In the genomic region with DNA sequence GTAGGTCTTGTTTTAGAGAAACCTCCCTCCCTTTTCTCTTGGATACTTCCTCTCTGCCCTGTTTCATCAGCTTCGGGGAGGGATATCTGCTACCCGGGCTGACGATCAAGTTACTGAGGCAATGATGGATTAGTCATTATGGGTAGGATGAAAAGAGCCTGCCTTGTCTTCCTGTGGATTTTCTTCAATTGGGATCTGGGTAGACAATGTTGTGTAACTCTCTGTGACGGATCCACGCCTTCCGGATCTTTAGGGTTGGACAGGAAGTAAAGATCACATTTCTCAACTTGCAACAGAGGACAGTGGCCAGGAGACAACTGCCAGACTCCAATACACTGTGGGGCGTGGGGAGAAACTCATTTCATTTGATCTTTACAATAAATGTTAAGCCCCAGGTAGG, we compare ENCODE assay signal across 1 cellular context.
TF ChIP-seq lines count a peak whose summit lies in the region.

No MANE protein-coding gene starts in this region.

TF ChIP-seq in HepG2, 621 proteins besides CTCF, POLR2A, EP300 and RAD21 (continued from another document and continues in another):
- TF ChIP-seq, protein P1, sequence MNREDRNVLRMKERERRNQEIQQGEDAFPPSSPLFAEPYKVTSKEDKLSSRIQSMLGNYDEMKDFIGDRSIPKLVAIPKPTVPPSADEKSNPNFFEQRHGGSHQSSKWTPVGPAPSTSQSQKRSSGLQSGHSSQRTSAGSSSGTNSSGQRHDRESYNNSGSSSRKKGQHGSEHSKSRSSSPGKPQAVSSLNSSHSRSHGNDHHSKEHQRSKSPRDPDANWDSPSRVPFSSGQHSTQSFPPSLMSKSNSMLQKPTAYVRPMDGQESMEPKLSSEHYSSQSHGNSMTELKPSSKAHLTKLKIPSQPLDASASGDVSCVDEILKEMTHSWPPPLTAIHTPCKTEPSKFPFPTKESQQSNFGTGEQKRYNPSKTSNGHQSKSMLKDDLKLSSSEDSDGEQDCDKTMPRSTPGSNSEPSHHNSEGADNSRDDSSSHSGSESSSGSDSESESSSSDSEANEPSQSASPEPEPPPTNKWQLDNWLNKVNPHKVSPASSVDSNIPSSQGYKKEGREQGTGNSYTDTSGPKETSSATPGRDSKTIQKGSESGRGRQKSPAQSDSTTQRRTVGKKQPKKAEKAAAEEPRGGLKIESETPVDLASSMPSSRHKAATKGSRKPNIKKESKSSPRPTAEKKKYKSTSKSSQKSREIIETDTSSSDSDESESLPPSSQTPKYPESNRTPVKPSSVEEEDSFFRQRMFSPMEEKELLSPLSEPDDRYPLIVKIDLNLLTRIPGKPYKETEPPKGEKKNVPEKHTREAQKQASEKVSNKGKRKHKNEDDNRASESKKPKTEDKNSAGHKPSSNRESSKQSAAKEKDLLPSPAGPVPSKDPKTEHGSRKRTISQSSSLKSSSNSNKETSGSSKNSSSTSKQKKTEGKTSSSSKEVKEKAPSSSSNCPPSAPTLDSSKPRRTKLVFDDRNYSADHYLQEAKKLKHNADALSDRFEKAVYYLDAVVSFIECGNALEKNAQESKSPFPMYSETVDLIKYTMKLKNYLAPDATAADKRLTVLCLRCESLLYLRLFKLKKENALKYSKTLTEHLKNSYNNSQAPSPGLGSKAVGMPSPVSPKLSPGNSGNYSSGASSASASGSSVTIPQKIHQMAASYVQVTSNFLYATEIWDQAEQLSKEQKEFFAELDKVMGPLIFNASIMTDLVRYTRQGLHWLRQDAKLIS (CRISPR knock-in tag; IDR thresholded peaks at IDR 0.05) = no peak
- TF ChIP-seq JUN (CRISPR knock-in tag; IDR thresholded peaks at IDR 0.05) (no peak), SAP130 (CRISPR knock-in tag; IDR thresholded peaks at IDR 0.05; ENCODE audit: low read depth) (peak; percentile 75), U2AF1 (optimal IDR thresholded peaks at IDR 0.05; ENCODE audit: low read depth, low read length) (no peak), NFIC (IDR thresholded peaks at IDR 0.05; ENCODE audit: low read length) (0 out of 2 replicates have a peak, but pooled peaks have one; percentile 36), ZNF878 (CRISPR knock-in tag; IDR thresholded peaks at IDR 0.05) (no peak), XRCC5 (optimal IDR thresholded peaks at IDR 0.05; ENCODE audit: low read length) (no peak), ZNF264 (CRISPR knock-in tag; IDR thresholded peaks at IDR 0.05) (no peak), ZNF282 (IDR thresholded peaks at IDR 0.05; ENCODE audit: partially characterized antibody) (no peak), KDM6A (CRISPR knock-in tag; IDR thresholded peaks at IDR 0.05; ENCODE audit: low read depth) (no peak), GATAD2A (CRISPR knock-in tag; IDR thresholded peaks at IDR 0.05) (peak; percentile 93), GABPA (IDR thresholded peaks at IDR 0.05; ENCODE audit: low read depth, low read length) (peak; percentile 30; the same call in 1 of the 2 replicates), GABPA (CRISPR knock-in tag; IDR thresholded peaks at IDR 0.05; ENCODE audit: low read depth) (peak; percentile 85), ZNF720 (CRISPR knock-in tag; IDR thresholded peaks at IDR 0.05) (no peak), SRF (IDR thresholded peaks at IDR 0.05; ENCODE audit: low read depth, low read length) (no peak), NR3C1 (CRISPR knock-in tag; IDR thresholded peaks at IDR 0.05) (no peak), ZNF776 (CRISPR knock-in tag; IDR thresholded peaks at IDR 0.05) (no peak), ZNF12 (CRISPR knock-in tag; IDR thresholded peaks at IDR 0.05) (no peak), ZNF367 (CRISPR knock-in tag; IDR thresholded peaks at IDR 0.05; ENCODE audit: borderline replicate concordance) (no peak), ZNF225 (CRISPR knock-in tag; IDR thresholded peaks at IDR 0.05) (no peak), NR2F6 (IDR thresholded peaks at IDR 0.05) (no peak), NR2F6 (CRISPR knock-in tag; IDR thresholded peaks at IDR 0.05) (peak; percentile 48; the same call in 1 of the 2 replicates), ZMAT3 (CRISPR knock-in tag; conservative IDR thresholded peaks at IDR 0.05) (no peak), ZNF775 (CRISPR knock-in tag; IDR thresholded peaks at IDR 0.05; ENCODE audit: borderline replicate concordance) (no peak), ZNF451 (CRISPR knock-in tag; IDR thresholded peaks at IDR 0.05) (no peak), NFE2 (CRISPR knock-in tag; IDR thresholded peaks at IDR 0.05) (no peak), MAF1 (CRISPR knock-in tag; IDR thresholded peaks at IDR 0.05; ENCODE audit: borderline replicate concordance) (no peak), ZNF629 (CRISPR knock-in tag; conservative IDR thresholded peaks at IDR 0.05) (0 out of 2 replicates have a peak, but pooled peaks have one; percentile 15), ZNF292 (CRISPR knock-in tag; IDR thresholded peaks at IDR 0.05; ENCODE audit: borderline replicate concordance, low read depth) (no peak), ESRRA (CRISPR knock-in tag; IDR thresholded peaks at IDR 0.05; ENCODE audit: low read depth) (no peak), BRCA1 (CRISPR knock-in tag; IDR thresholded peaks at IDR 0.05) (no peak), RBM39 (IDR thresholded peaks at IDR 0.05; ENCODE audit: low read depth, low read length, poor library complexity, severe bottlenecking) (no peak), KAT7 (CRISPR knock-in tag; IDR thresholded peaks at IDR 0.05; ENCODE audit: borderline replicate concordance) (no peak), HDAC6 (IDR thresholded peaks at IDR 0.05; ENCODE audit: low read depth, low read length) (no peak), SP1 (IDR thresholded peaks at IDR 0.05) (no peak), SP1 (CRISPR knock-in tag; IDR thresholded peaks at IDR 0.05) (no peak), EHMT2 (IDR thresholded peaks at IDR 0.05; ENCODE audit: borderline replicate concordance, low read depth, low read length) (no peak), SCMH1 (CRISPR knock-in tag; IDR thresholded peaks at IDR 0.05; ENCODE audit: borderline replicate concordance) (no peak), ZNF17 (CRISPR knock-in tag; IDR thresholded peaks at IDR 0.05) (no peak), MIER2 (CRISPR knock-in tag; IDR thresholded peaks at IDR 0.05) (no peak; the same call in 1 of the 2 replicates), NCOA2 (CRISPR knock-in tag; IDR thresholded peaks at IDR 0.05) (peak; percentile 55), WIZ (CRISPR knock-in tag; IDR thresholded peaks at IDR 0.05) (no peak), ZNF33B (CRISPR knock-in tag; IDR thresholded peaks at IDR 0.05) (no peak), ZNF160 (CRISPR knock-in tag; IDR thresholded peaks at IDR 0.05) (no peak), ASH2L (IDR thresholded peaks at IDR 0.05; ENCODE audit: insufficient read length, low read depth, low read length) (no peak), SP4 (CRISPR knock-in tag; IDR thresholded peaks at IDR 0.05) (no peak), ISX (CRISPR knock-in tag; conservative IDR thresholded peaks at IDR 0.05) (no peak), ZNF143 (CRISPR knock-in tag; IDR thresholded peaks at IDR 0.05) (no peak), NRL (CRISPR knock-in tag; IDR thresholded peaks at IDR 0.05; ENCODE audit: borderline replicate concordance) (no peak), RNF2 (conservative IDR thresholded peaks at IDR 0.05; ENCODE audit: low read depth) (no peak), CHD2 (IDR thresholded peaks at IDR 0.05; ENCODE audit: low read depth, low read length) (no peak), NFYB (CRISPR knock-in tag; IDR thresholded peaks at IDR 0.05) (no peak), HNRNPL (IDR thresholded peaks at IDR 0.05; ENCODE audit: low read depth, low read length) (no peak)
- TF ChIP-seq, protein P2, sequence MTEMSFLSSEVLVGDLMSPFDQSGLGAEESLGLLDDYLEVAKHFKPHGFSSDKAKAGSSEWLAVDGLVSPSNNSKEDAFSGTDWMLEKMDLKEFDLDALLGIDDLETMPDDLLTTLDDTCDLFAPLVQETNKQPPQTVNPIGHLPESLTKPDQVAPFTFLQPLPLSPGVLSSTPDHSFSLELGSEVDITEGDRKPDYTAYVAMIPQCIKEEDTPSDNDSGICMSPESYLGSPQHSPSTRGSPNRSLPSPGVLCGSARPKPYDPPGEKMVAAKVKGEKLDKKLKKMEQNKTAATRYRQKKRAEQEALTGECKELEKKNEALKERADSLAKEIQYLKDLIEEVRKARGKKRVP (CRISPR knock-in tag; IDR thresholded peaks at IDR 0.05) = peak in 1 of 2 experiments; percentile 96; a peak in 2 of 4 replicates
- TF ChIP-seq, protein P3, sequence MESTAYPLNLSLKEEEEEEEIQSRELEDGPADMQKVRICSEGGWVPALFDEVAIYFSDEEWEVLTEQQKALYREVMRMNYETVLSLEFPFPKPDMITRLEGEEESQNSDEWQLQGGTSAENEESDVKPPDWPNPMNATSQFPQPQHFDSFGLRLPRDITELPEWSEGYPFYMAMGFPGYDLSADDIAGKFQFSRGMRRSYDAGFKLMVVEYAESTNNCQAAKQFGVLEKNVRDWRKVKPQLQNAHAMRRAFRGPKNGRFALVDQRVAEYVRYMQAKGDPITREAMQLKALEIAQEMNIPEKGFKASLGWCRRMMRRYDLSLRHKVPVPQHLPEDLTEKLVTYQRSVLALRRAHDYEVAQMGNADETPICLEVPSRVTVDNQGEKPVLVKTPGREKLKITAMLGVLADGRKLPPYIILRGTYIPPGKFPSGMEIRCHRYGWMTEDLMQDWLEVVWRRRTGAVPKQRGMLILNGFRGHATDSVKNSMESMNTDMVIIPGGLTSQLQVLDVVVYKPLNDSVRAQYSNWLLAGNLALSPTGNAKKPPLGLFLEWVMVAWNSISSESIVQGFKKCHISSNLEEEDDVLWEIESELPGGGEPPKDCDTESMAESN (CRISPR knock-in tag; conservative IDR thresholded peaks at IDR 0.05) = no peak
- TF ChIP-seq, protein P4, sequence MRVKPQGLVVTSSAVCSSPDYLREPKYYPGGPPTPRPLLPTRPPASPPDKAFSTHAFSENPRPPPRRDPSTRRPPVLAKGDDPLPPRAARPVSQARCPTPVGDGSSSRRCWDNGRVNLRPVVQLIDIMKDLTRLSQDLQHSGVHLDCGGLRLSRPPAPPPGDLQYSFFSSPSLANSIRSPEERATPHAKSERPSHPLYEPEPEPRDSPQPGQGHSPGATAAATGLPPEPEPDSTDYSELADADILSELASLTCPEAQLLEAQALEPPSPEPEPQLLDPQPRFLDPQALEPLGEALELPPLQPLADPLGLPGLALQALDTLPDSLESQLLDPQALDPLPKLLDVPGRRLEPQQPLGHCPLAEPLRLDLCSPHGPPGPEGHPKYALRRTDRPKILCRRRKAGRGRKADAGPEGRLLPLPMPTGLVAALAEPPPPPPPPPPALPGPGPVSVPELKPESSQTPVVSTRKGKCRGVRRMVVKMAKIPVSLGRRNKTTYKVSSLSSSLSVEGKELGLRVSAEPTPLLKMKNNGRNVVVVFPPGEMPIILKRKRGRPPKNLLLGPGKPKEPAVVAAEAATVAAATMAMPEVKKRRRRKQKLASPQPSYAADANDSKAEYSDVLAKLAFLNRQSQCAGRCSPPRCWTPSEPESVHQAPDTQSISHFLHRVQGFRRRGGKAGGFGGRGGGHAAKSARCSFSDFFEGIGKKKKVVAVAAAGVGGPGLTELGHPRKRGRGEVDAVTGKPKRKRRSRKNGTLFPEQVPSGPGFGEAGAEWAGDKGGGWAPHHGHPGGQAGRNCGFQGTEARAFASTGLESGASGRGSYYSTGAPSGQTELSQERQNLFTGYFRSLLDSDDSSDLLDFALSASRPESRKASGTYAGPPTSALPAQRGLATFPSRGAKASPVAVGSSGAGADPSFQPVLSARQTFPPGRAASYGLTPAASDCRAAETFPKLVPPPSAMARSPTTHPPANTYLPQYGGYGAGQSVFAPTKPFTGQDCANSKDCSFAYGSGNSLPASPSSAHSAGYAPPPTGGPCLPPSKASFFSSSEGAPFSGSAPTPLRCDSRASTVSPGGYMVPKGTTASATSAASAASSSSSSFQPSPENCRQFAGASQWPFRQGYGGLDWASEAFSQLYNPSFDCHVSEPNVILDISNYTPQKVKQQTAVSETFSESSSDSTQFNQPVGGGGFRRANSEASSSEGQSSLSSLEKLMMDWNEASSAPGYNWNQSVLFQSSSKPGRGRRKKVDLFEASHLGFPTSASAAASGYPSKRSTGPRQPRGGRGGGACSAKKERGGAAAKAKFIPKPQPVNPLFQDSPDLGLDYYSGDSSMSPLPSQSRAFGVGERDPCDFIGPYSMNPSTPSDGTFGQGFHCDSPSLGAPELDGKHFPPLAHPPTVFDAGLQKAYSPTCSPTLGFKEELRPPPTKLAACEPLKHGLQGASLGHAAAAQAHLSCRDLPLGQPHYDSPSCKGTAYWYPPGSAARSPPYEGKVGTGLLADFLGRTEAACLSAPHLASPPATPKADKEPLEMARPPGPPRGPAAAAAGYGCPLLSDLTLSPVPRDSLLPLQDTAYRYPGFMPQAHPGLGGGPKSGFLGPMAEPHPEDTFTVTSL (CRISPR knock-in tag; IDR thresholded peaks at IDR 0.05; ENCODE audit: borderline replicate concordance) = 0 out of 2 replicates have a peak, but pooled peaks have one; percentile 21
- TF ChIP-seq, protein P5, sequence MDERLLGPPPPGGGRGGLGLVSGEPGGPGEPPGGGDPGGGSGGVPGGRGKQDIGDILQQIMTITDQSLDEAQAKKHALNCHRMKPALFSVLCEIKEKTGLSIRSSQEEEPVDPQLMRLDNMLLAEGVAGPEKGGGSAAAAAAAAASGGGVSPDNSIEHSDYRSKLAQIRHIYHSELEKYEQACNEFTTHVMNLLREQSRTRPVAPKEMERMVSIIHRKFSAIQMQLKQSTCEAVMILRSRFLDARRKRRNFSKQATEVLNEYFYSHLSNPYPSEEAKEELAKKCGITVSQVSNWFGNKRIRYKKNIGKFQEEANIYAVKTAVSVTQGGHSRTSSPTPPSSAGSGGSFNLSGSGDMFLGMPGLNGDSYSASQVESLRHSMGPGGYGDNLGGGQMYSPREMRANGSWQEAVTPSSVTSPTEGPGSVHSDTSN (CRISPR knock-in tag; IDR thresholded peaks at IDR 0.05) = no peak
- TF ChIP-seq, protein P6, sequence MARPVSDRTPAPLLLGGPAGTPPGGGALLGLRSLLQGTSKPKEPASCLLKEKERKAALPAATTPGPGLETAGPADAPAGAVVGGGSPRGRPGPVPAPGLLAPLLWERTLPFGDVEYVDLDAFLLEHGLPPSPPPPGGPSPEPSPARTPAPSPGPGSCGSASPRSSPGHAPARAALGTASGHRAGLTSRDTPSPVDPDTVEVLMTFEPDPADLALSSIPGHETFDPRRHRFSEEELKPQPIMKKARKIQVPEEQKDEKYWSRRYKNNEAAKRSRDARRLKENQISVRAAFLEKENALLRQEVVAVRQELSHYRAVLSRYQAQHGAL (CRISPR knock-in tag; IDR thresholded peaks at IDR 0.05; ENCODE audit: not compliant biosample characterization) = no peak
- TF ChIP-seq, protein P7, sequence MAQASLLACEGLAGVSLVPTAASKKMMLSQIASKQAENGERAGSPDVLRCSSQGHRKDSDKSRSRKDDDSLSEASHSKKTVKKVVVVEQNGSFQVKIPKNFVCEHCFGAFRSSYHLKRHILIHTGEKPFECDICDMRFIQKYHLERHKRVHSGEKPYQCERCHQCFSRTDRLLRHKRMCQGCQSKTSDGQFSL (CRISPR knock-in tag; IDR thresholded peaks at IDR 0.05) = no peak
- TF ChIP-seq, protein P8, sequence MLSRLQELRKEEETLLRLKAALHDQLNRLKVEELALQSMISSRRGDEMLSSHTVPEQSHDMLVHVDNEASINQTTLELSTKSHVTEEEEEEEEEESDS (CRISPR knock-in tag; IDR thresholded peaks at IDR 0.05; ENCODE audit: borderline replicate concordance) = no peak
